In the genomic region with DNA sequence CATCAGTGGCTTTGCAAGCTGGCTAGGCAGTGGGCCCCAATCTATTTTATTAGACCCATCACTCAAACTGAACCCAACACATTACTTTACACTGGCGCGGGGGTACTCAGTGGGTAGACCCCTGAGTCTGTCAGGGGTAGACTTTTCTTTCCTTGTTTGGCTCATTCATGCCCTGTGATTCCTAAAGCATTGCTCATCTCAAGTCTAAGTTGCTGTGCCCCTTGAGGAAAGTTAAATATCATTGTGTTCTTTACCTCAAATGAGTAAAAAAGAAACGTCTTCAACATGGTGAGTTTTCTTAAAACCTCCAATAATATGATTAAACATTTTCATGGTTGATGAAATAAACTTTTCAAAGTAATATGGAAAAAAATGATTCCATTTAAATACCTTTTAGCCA, we compare ENCODE assay signal across 27 cellular contexts.
A peak's percentile ranks its signal among the peaks of the same experiment; 100 is the strongest.
DNase-seq lines count a peak whose midpoint lies in the region; ATAC-seq and TF ChIP-seq lines count a peak whose summit lies in the region.
"Had no signal": no experiment of that assay in that cellular context is flagged by ENCODE, and none has a peak within 500 bp of the region (broad histone marks: within the 10 kb centered on the region; RNA-seq: fewer than 3 reads in every experiment).

No MANE protein-coding gene starts in this region.

- H3K4me3 ChIP-seq in mesenchymal stem cell (ENCODE audit: insufficient read depth in 1 of 2, low read depth in 1 of 2, low read length in 2 of 2) = no peak overlapping the region
- H3K4me3 ChIP-seq: dorsolateral prefrontal cortex, gastroesophageal sphincter, GM23338, lung, MG63, Peyer's patch, SK-N-MC, upper lobe of left lung had no signal

- no peak overlapping the region for H3K4me3 Mint-ChIP-seq in activated naive CD4-positive, alpha-beta T cell treated with anti-CD3 and anti-CD28 coated beads for 36 hours
- H3K4me3 Mint-ChIP-seq in activated T-cell treated with anti-CD3 and anti-CD28 coated beads, Interleukin-2, amount 50 U/mL, for 24 hours = no peak overlapping the region
- H3K4me3 Mint-ChIP-seq: activated CD4-positive, alpha-beta memory T cell treated with anti-CD3 and anti-CD28 coated beads, Interleukin-2, amount 10 ng/mL, durations not matched to agents 7 days and 5 days; GM23338; WTC11 had no signal

- no peak overlapping the region for H3K27ac Mint-ChIP-seq in activated naive CD4-positive, alpha-beta T cell treated with anti-CD3 and anti-CD28 coated beads for 36 hours
- H3K27ac Mint-ChIP-seq in activated T-cell treated with anti-CD3 and anti-CD28 coated beads, Interleukin-2, amount 50 U/mL, for 24 hours = no peak overlapping the region
- H3K27ac Mint-ChIP-seq: activated CD4-positive, alpha-beta memory T cell treated with anti-CD3 and anti-CD28 coated beads, Interleukin-2, amount 10 ng/mL, durations not matched to agents 7 days and 5 days; GM23338; WTC11 had no signal

- no peak overlapping the region for H2BK5ac ChIP-seq in mesenchymal stem cell (ENCODE audit: low read depth, low read length, poor library complexity, severe bottlenecking)

- H3K14ac ChIP-seq in mesenchymal stem cell (ENCODE audit: low read length in 2 of 2) = no peak overlapping the region

- peaks cover 10% of the 10 kb centered on the region for H3K4me1 Mint-ChIP-seq in activated naive CD4-positive, alpha-beta T cell treated with anti-CD3 and anti-CD28 coated beads for 36 hours (ENCODE audit: low read depth)
- peaks cover 19% of the 10 kb centered on the region for H3K4me1 Mint-ChIP-seq in activated T-cell treated with anti-CD3 and anti-CD28 coated beads, Interleukin-2, amount 50 U/mL, for 24 hours (ENCODE audit: low read depth)

- no peaks in the 10 kb centered on the region for H3K27me3 ChIP-seq in mesenchymal stem cell (ENCODE audit: control insufficient read depth in 1 of 2, insufficient read depth in 1 of 2, low read length in 2 of 2)
- H3K27me3 ChIP-seq: dorsolateral prefrontal cortex, gastroesophageal sphincter, MG63, Peyer's patch, upper lobe of left lung had no signal

- CTCF ChIA-PET in activated naive CD4-positive, alpha-beta T cell treated with anti-CD3 and anti-CD28 coated beads for 36 hours (lab: Charles Lee) = no interaction called here

- H3K23ac ChIP-seq in mesenchymal stem cell (ENCODE audit: low read length in 2 of 2) = no peak overlapping the region

- DNase-seq in AG08395 (ENCODE audit: low spot score) = peak; percentile 6
- peak; percentile 32 for DNase-seq in astrocyte of the hippocampus (ENCODE audit: low read depth, low spot score)
- no peak for DNase-seq in mesenchymal stem cell
- DNase-seq in omental fat pad (ENCODE audit: low spot score) = no peak
- DNase-seq in activated naive CD4-positive, alpha-beta T cell treated with anti-CD3 and anti-CD28 coated beads for 36 hours = no peak
- DNase-seq in activated T-cell treated with anti-CD3 and anti-CD28 coated beads, Interleukin-2, amount 50 U/mL, for 24 hours = no peak
- DNase-seq: activated CD4-positive, alpha-beta memory T cell treated with anti-CD3 and anti-CD28 coated beads, Interleukin-2, amount 10 ng/mL, durations not matched to agents 7 days and 5 days; amygdala; central memory CD4-positive, alpha-beta T cell; erythroblast; kidney; NCI-H1436; NCI-H2107; NCI-H510A; nucleus accumbens; Peyer's patch; retina; upper lobe of left lung had no signal

- no peak overlapping the region for H2AFZ ChIP-seq in mesenchymal stem cell (ENCODE audit: low read depth, low read length)
- H2AFZ ChIP-seq: GM23338 had no signal

- no peak overlapping the region for H3K4ac ChIP-seq in mesenchymal stem cell (ENCODE audit: low read depth in 1 of 2, low read length in 2 of 2)

- no peak overlapping the region for H4K91ac ChIP-seq in mesenchymal stem cell (ENCODE audit: low read length)

- H2BK15ac ChIP-seq in mesenchymal stem cell (ENCODE audit: low read depth, poor library complexity, severe bottlenecking) = no peak overlapping the region

- H3K36me3 Mint-ChIP-seq in activated naive CD4-positive, alpha-beta T cell treated with anti-CD3 and anti-CD28 coated beads for 36 hours (ENCODE audit: low read depth) = no peaks in the 10 kb centered on the region
- H3K36me3 Mint-ChIP-seq in activated T-cell treated with anti-CD3 and anti-CD28 coated beads, Interleukin-2, amount 50 U/mL, for 24 hours (ENCODE audit: low read depth) = no peaks in the 10 kb centered on the region
- H3K36me3 Mint-ChIP-seq: WTC11 had no signal

- H3K4me1 ChIP-seq in mesenchymal stem cell (ENCODE audit: control insufficient read depth, insufficient read depth, low read depth, low read length) = peaks cover 11% of the 10 kb centered on the region
- H3K4me1 ChIP-seq: gastroesophageal sphincter had no signal

- H3K9me3 ChIP-seq in KOPT-K1 (ENCODE audit: insufficient read depth, low read length, poor library complexity, severe bottlenecking) (no peaks in the 10 kb centered on the region), mesenchymal stem cell (ENCODE audit: control insufficient read depth, low read length) (peaks cover 4% of the 10 kb centered on the region)
- H3K9me3 ChIP-seq: gastroesophageal sphincter, MG63, Peyer's patch, upper lobe of left lung had no signal

- no peak overlapping the region for H2AK5ac ChIP-seq in mesenchymal stem cell (ENCODE audit: low read length, severe bottlenecking)

- no peaks in the 10 kb centered on the region for H3K27me3 Mint-ChIP-seq in activated naive CD4-positive, alpha-beta T cell treated with anti-CD3 and anti-CD28 coated beads for 36 hours (ENCODE audit: low read depth)
- H3K27me3 Mint-ChIP-seq in activated T-cell treated with anti-CD3 and anti-CD28 coated beads, Interleukin-2, amount 50 U/mL, for 24 hours = no peaks in the 10 kb centered on the region

- H3K9ac ChIP-seq in mesenchymal stem cell (ENCODE audit: low read length) = peak overlapping the region; percentile 2

- H3K27ac ChIP-seq in KOPT-K1 (ENCODE audit: low read depth, low read length, poor library complexity, severe bottlenecking) = peak overlapping the region; percentile 44
- H3K27ac ChIP-seq in mesenchymal stem cell (ENCODE audit: low read length, poor library complexity, severe bottlenecking) = no peak overlapping the region
- H3K27ac ChIP-seq: gastroesophageal sphincter, Peyer's patch, SK-N-MC, upper lobe of left lung had no signal

- no peak overlapping the region for H2BK12ac ChIP-seq in mesenchymal stem cell (ENCODE audit: low read length in 2 of 2)

- intact Hi-C loops in activated naive CD4-positive, alpha-beta T cell treated with anti-CD3 and anti-CD28 coated beads for 36 hours (cut with micrococcal nuclease) = no loop called here

- H3K36me3 ChIP-seq in KOPT-K1 (ENCODE audit: insufficient read depth, low read length) = no peaks in the 10 kb centered on the region
- no peaks in the 10 kb centered on the region for H3K36me3 ChIP-seq in mesenchymal stem cell (ENCODE audit: control insufficient read depth in 1 of 2, insufficient read depth in 2 of 2, low read depth in 1 of 2, low read length in 2 of 2)
- H3K36me3 ChIP-seq: gastroesophageal sphincter, MG63, Peyer's patch, upper lobe of left lung had no signal

- peak overlapping the region in 1 of 2 experiments; percentile 18 for H3K18ac ChIP-seq in mesenchymal stem cell (ENCODE audit: low read depth in 1 of 2, low read length in 2 of 2)

- TF ChIP-seq CTCF in omental fat pad (IDR thresholded peaks at IDR 0.05) = no peak

- no peaks in the 10 kb centered on the region for H3K79me1 ChIP-seq in mesenchymal stem cell (replicated peaks; ENCODE audit: low read length, poor library complexity, severe bottlenecking)

- H3K4me2 ChIP-seq in mesenchymal stem cell (ENCODE audit: low read length, poor library complexity, severe bottlenecking) = no peak overlapping the region
- H3K4me2 ChIP-seq: GM23338 had no signal

- ATAC-seq in GM21381 (IDR thresholded peaks at IDR 0.05; ENCODE audit: unreplicated experiment) (no peak), omental fat pad (ENCODE audit: low FRiP score) (no peak)
- ATAC-seq: gastroesophageal sphincter, GM23338, WTC11 had no signal

- H2BK120ac ChIP-seq in mesenchymal stem cell (ENCODE audit: low read depth, low read length) = no peak overlapping the region

- H4K8ac ChIP-seq in mesenchymal stem cell (ENCODE audit: low read length) = no peak overlapping the region

- H3K9me3 Mint-ChIP-seq in activated naive CD4-positive, alpha-beta T cell treated with anti-CD3 and anti-CD28 coated beads for 36 hours = no peaks in the 10 kb centered on the region
- no peaks in the 10 kb centered on the region for H3K9me3 Mint-ChIP-seq in activated T-cell treated with anti-CD3 and anti-CD28 coated beads, Interleukin-2, amount 50 U/mL, for 24 hours
- H3K9me3 Mint-ChIP-seq: activated CD4-positive, alpha-beta memory T cell treated with anti-CD3 and anti-CD28 coated beads, Interleukin-2, amount 10 ng/mL, durations not matched to agents 7 days and 5 days; GM23338; WTC11 had no signal

- WGBS in mesenchymal stem cell = 100% methylated on average over 2 of the region's 3 CpGs

Comparison
In these comparisons a context has a peak if more than half of its experiments do, and no peak if none do; other contexts are left out.
1. DNase-seq: peak in AG08395 (single experiment) and astrocyte of the hippocampus (single experiment); none in mesenchymal stem cell (single experiment), omental fat pad (single experiment), activated naive CD4-positive, alpha-beta T cell treated with anti-CD3 and anti-CD28 coated beads for 36 hours (single experiment) and activated T-cell treated with anti-CD3 and anti-CD28 coated beads, Interleukin-2, amount 50 U/mL, for 24 hours (single experiment).